ENCODE assay signal across 8 cellular contexts in genomic region chr19:41135390-41136384, GRCh38. TPM values are rescaled to one million over a fixed set of nuclear protein-coding genes. Genes with fewer than 3 reads are reported as not detected.
DNase-seq lines count a peak whose midpoint lies in the region; ATAC-seq and TF ChIP-seq lines count a peak whose summit lies in the region.
"Not testable (repeated sequence)": the region's sequence is repeated elsewhere in the genome, so short reads cannot be mapped to it uniquely, and the experiment has no call there.

No MANE protein-coding gene starts in this region.

- H3K9me3 Mint-ChIP-seq in chondrocyte (ENCODE audit: low read depth); memory B cell: not testable (repeated sequence)

- H3K27me3 ChIP-seq in GM06990 (replicated peaks; ENCODE audit: control insufficient read depth, insufficient read depth, low read length) = not testable (repeated sequence)
- peaks cover 13% of the 10 kb centered on the region for H3K27me3 ChIP-seq in thymus (ENCODE audit: control insufficient read depth, insufficient read depth)

- intact Hi-C loops in Right ventricle myocardium superior (cut with DNase I); sciatic nerve (cut with DNase I): not testable (repeated sequence)

- not testable (repeated sequence) for TF ChIP-seq CTCF in GM06990 (IDR thresholded peaks at IDR 0.05; ENCODE audit: insufficient read depth, low read length, poor library complexity, severe bottlenecking)
- TF ChIP-seq CTCF in chondrocyte (IDR thresholded peaks at IDR 0.05) = peak; percentile 11

- H3K36me3 ChIP-seq in GM06990 (ENCODE audit: control insufficient read depth, insufficient read depth, low read length); thymus (ENCODE audit: control insufficient read depth, insufficient read depth): not testable (repeated sequence)

- H3K27me3 Mint-ChIP-seq in chondrocyte (ENCODE audit: low read depth) = peaks cover 21% of the 10 kb centered on the region
- peaks cover 30% of the 10 kb centered on the region for H3K27me3 Mint-ChIP-seq in memory B cell

- H3K4me3 Mint-ChIP-seq in chondrocyte (ENCODE audit: unreplicated experiment) = peak overlapping the region; percentile 72
- peak overlapping the region; percentile 75 for H3K4me3 Mint-ChIP-seq in memory B cell

- not testable (repeated sequence) for H3K27ac ChIP-seq in thymus (ENCODE audit: low read depth)

- H3K4me1 ChIP-seq in thymus (ENCODE audit: control insufficient read depth, insufficient read depth, low read length) = not testable (repeated sequence)

- 14% methylated on average over 71 of the region's 76 CpGs for WGBS in thymus

- not testable (repeated sequence) for H3K9me3 ChIP-seq in thymus (ENCODE audit: control insufficient read depth)

- H3K27ac Mint-ChIP-seq in chondrocyte (ENCODE audit: unreplicated experiment) = peak overlapping the region; percentile 8
- not testable (repeated sequence) for H3K27ac Mint-ChIP-seq in memory B cell

- DNase-seq in GM06990 (ENCODE audit: extremely low read depth, insufficient read length) = peak; percentile 39
- DNase-seq in NOMO-1 treated with DMSO at 0.1 percent for 48 hours (lab: John Stamatoyannopoulos, UW; ENCODE audit: unreplicated experiment) = peak; percentile 41
- peak; percentile 35 for DNase-seq in activated T-cell treated with anti-CD3 and anti-CD28 coated beads, Interleukin-2, amount 50 U/mL, for 1 hour
- not testable (repeated sequence) for DNase-seq in chondrocyte (ENCODE audit: low spot score)
- DNase-seq in Right ventricle myocardium superior = peak; percentile 79
- peak in 1 of 2 donors; percentile 40 for DNase-seq in memory B cell (ENCODE audit: low spot score in 2 of 2)
- DNase-seq in sciatic nerve (ENCODE audit: low spot score) = peak; percentile 77

- H3K4me3 ChIP-seq in GM06990 (replicated peaks; ENCODE audit: low read depth, low read length) = not testable (repeated sequence)
- H3K4me3 ChIP-seq in thymus (ENCODE audit: low read length) = peak overlapping the region; percentile 24

- H3K36me3 Mint-ChIP-seq in chondrocyte (ENCODE audit: low read depth); memory B cell: not testable (repeated sequence)

- peak; percentile 99 for ATAC-seq in Right ventricle myocardium superior (ENCODE audit: poor library complexity)
- ATAC-seq in memory B cell (ENCODE audit: low read depth) = peak; percentile 100
- peak; percentile 98 for ATAC-seq in sciatic nerve

- peaks cover 15% of the 10 kb centered on the region for H3K4me1 Mint-ChIP-seq in chondrocyte (ENCODE audit: low read depth)
- not testable (repeated sequence) for H3K4me1 Mint-ChIP-seq in memory B cell

RNA-seq across cellular contexts. Expression of gene CYP2F1, which starts 21.5 kb away (rescaled TPM):
- total RNA-seq in chondrocyte (not detected in 3 replicates), Right ventricle myocardium superior (not detected), sciatic nerve (not detected)
- polyA plus RNA-seq in thymus = 0.07 TPM

RNA-seq across cellular contexts. Expression of gene CYP2A13, which starts 47.4 kb away (rescaled TPM):
- not detected in 3 replicates for total RNA-seq in chondrocyte
- total RNA-seq in Right ventricle myocardium superior = not detected
- not detected for total RNA-seq in sciatic nerve
- 0.05 TPM for polyA plus RNA-seq in thymus

RNA-seq across cellular contexts. Expression of gene CYP2S1, which starts 57.3 kb away (rescaled TPM):
- total RNA-seq in chondrocyte = not detected in 3 replicates
- total RNA-seq in Right ventricle myocardium superior = 0.56 TPM
- total RNA-seq in sciatic nerve = 1.1 TPM
- 4.3 TPM for polyA plus RNA-seq in thymus
